In the genomic region with DNA sequence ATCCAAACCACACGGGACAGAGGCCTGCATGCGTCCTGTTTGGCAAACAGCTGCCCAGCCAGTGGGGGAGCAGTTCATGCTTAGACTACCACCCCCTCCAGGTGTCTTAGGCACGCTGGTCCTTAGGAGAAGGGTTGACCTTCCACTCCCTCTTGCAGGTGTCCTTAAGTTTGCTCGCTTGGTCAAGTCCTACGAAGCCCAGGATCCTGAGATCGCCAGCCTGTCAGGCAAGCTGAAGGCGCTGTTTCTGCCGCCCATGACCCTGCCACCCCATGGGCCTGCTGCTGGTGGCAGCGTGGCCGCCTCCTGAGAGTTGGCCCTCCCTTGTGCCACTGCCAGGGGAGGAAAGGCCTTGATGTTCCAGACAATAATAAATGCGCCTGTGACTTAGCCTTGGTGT, we compare ENCODE assay signal across 10 cellular contexts. TPM values are rescaled to one million over a fixed set of nuclear protein-coding genes. Genes with fewer than 3 reads are reported as not detected.
DNase-seq lines count a peak whose midpoint lies in the region; TF ChIP-seq lines count a peak whose summit lies in the region.
"Had no signal": no experiment of that assay in that cellular context is flagged by ENCODE, and none has a peak within 500 bp of the region (broad histone marks: within the 10 kb centered on the region; RNA-seq: fewer than 3 reads in every experiment).

No MANE protein-coding gene starts in this region.

- H3K27ac Mint-ChIP-seq in activated CD4-positive, alpha-beta memory T cell treated with anti-CD3 and anti-CD28 coated beads, Interleukin-2, amount 10 ng/mL, durations not matched to agents 7 days and 5 days: peak overlapping the region; percentile 93

- H3K4me3 Mint-ChIP-seq in activated CD4-positive, alpha-beta memory T cell treated with anti-CD3 and anti-CD28 coated beads, Interleukin-2, amount 10 ng/mL, durations not matched to agents 7 days and 5 days: peak overlapping the region; percentile 86

- H3K27me3 ChIP-seq in iPS-20b (ENCODE audit: insufficient read depth, low read length) (no peaks in the 10 kb centered on the region), testis (no peaks in the 10 kb centered on the region)

- 52 to 55% methylated on average over 8 to 11 of the region's 11 CpGs for WGBS in testis, 2 donors

- no peaks in the 10 kb centered on the region for H3K9me3 ChIP-seq in iPS-20b (ENCODE audit: insufficient read depth, low read depth, low read length)
- H3K9me3 ChIP-seq in testis: no peaks in the 10 kb centered on the region

- no peak for TF ChIP-seq CTCF in testis (IDR thresholded peaks at IDR 0.05)

- CTCF ChIA-PET in activated CD4-positive, alpha-beta memory T cell treated with anti-CD3 and anti-CD28 coated beads, Interleukin-2, amount 10 ng/mL, durations not matched to agents 7 days and 5 days (lab: Charles Lee): interaction anchor here (1.0 to 11.2 kb wide), 15 partner anchors 8 to 168 kb away, joined by 3 to 465 read pairs (median 5); a partner anchor contains a TSS

- H3K9me3 Mint-ChIP-seq in activated CD4-positive, alpha-beta memory T cell treated with anti-CD3 and anti-CD28 coated beads, Interleukin-2, amount 10 ng/mL, durations not matched to agents 7 days and 5 days: no peaks in the 10 kb centered on the region

- intact Hi-C loops in testis (cut with DNase I; ENCODE audit: low total_unique reads): loop anchor here (10.0 kb wide), 1 partner anchor 149 kb away; a partner anchor contains a TSS

- H3K27me3 Mint-ChIP-seq in activated CD4-positive, alpha-beta memory T cell treated with anti-CD3 and anti-CD28 coated beads, Interleukin-2, amount 10 ng/mL, durations not matched to agents 7 days and 5 days: no peaks in the 10 kb centered on the region

- peak overlapping the region; percentile 71; the same call in 1 of the 2 replicates for H3K9ac ChIP-seq in iPS-20b (ENCODE audit: low read depth, low read length)

- H3K27ac ChIP-seq in iPS-20b (ENCODE audit: low read length): no peak overlapping the region
- H3K27ac ChIP-seq in testis: peak overlapping the region; percentile 13 to 40

- H3K4me3 ChIP-seq in iPS-20b (ENCODE audit: low read length) (peak overlapping the region; percentile 91), testis (no peak overlapping the region)

- peaks cover 17% of the 10 kb centered on the region for H3K4me1 ChIP-seq in iPS-20b (ENCODE audit: insufficient read depth, low read length)
- peaks cover 28% of the 10 kb centered on the region for H3K4me1 ChIP-seq in testis

- no peak for TF ChIP-seq POLR2A in testis (IDR thresholded peaks at IDR 0.05)

- H3K4me1 Mint-ChIP-seq in activated CD4-positive, alpha-beta memory T cell treated with anti-CD3 and anti-CD28 coated beads, Interleukin-2, amount 10 ng/mL, durations not matched to agents 7 days and 5 days: peaks cover 66% of the 10 kb centered on the region

- H3K36me3 Mint-ChIP-seq in activated CD4-positive, alpha-beta memory T cell treated with anti-CD3 and anti-CD28 coated beads, Interleukin-2, amount 10 ng/mL, durations not matched to agents 7 days and 5 days (ENCODE audit: low read depth): no peaks in the 10 kb centered on the region

- peaks cover 12% of the 10 kb centered on the region for H3K36me3 ChIP-seq in iPS-20b (ENCODE audit: insufficient read depth, low read depth, low read length)
- H3K36me3 ChIP-seq in testis (ENCODE audit: low read depth, missing control alignments): no peaks in the 10 kb centered on the region

- DNase-seq in activated CD8-positive, alpha-beta memory T cell treated with anti-CD3 and anti-CD28 coated beads, Interleukin-2, amount 50 U/mL, for 48 hours: peak; percentile 63
- DNase-seq in activated CD8-positive, alpha-beta memory T cell treated with anti-CD3 and anti-CD28 coated beads for 24 hours: no peak
- DNase-seq in activated CD4-positive, alpha-beta memory T cell treated with anti-CD3 and anti-CD28 coated beads, Interleukin-2, amount 10 ng/mL, durations not matched to agents 7 days and 5 days: no peak
- no peak for DNase-seq in testis
- DNase-seq in NCI-H1694 (lab: John Stamatoyannopoulos, UW): no peak
- DNase-seq in C1 segment of cervical spinal cord (lab: John Stamatoyannopoulos, UW): no peak
- DNase-seq in DMS114 treated with DMSO at 0.1 percent for 48 hours (lab: John Stamatoyannopoulos, UW; ENCODE audit: unreplicated experiment): no peak

- POLR2A ChIA-PET in activated CD4-positive, alpha-beta memory T cell treated with anti-CD3 and anti-CD28 coated beads, Interleukin-2, amount 10 ng/mL, durations not matched to agents 7 days and 5 days (lab: Charles Lee): interaction anchor here (1.0 to 11.8 kb wide), 15 partner anchors 7 to 412 kb away, joined by 3 to 1188 read pairs (median 33); a partner anchor contains a TSS

RNA-seq across cellular contexts. Expression of a gene that starts 1.8 kb away (rescaled TPM):
- total RNA-seq in activated CD4-positive, alpha-beta memory T cell treated with anti-CD3 and anti-CD28 coated beads, Interleukin-2, amount 10 ng/mL, durations not matched to agents 7 days and 5 days: 100 to 1,000 TPM; 141 TPM
- 100 to 1,000 TPM; 143 to 236 TPM for total RNA-seq in testis
- polyA plus RNA-seq in testis (ENCODE audit: insufficient read depth, low read depth, low replicate concordance): 141 TPM

RNA-seq across cellular contexts. Expression of a gene that starts 2.0 kb away (rescaled TPM):
- not detected for total RNA-seq in activated CD4-positive, alpha-beta memory T cell treated with anti-CD3 and anti-CD28 coated beads, Interleukin-2, amount 10 ng/mL, durations not matched to agents 7 days and 5 days
- total RNA-seq in testis: not detected
- polyA plus RNA-seq in testis (ENCODE audit: insufficient read depth, low read depth, low replicate concordance): not detected
- total RNA-seq: HT-29, subcutaneous adipose tissue had no signal

RNA-seq across cellular contexts. Expression of a gene that starts 5.5 kb away (rescaled TPM):
- 100 to 1,000 TPM; 295 to 299 TPM for total RNA-seq in activated CD4-positive, alpha-beta memory T cell treated with anti-CD3 and anti-CD28 coated beads, Interleukin-2, amount 10 ng/mL, durations not matched to agents 7 days and 5 days
- total RNA-seq in testis: 1 to 10 TPM; 3.7 to 9.1 TPM
- 19.1 TPM for polyA plus RNA-seq in testis (ENCODE audit: insufficient read depth, low read depth, low replicate concordance)

RNA-seq across cellular contexts. Expression of a gene that starts 17.9 kb away (rescaled TPM):
- 10 to 100 TPM; 33.9 to 34.6 TPM for total RNA-seq in activated CD4-positive, alpha-beta memory T cell treated with anti-CD3 and anti-CD28 coated beads, Interleukin-2, amount 10 ng/mL, durations not matched to agents 7 days and 5 days
- 10 to 100 TPM; 63.4 to 73.2 TPM for total RNA-seq in testis
- polyA plus RNA-seq in testis (ENCODE audit: insufficient read depth, low read depth, low replicate concordance): 40.5 TPM

RNA-seq across cellular contexts. Expression of a gene that starts 24.9 kb away (rescaled TPM):
- total RNA-seq in activated CD4-positive, alpha-beta memory T cell treated with anti-CD3 and anti-CD28 coated beads, Interleukin-2, amount 10 ng/mL, durations not matched to agents 7 days and 5 days: 100 to 1,000 TPM; 194 to 196 TPM
- 100 to 1,000 TPM; 118 to 153 TPM for total RNA-seq in testis
- 97.3 TPM for polyA plus RNA-seq in testis (ENCODE audit: insufficient read depth, low read depth, low replicate concordance)

Comparison
In these comparisons a context has a peak if more than half of its experiments do, and no peak if none do; other contexts are left out.
1. RNA of a gene that starts 5.5 kb away (total RNA-seq): 295 to 299 TPM in activated CD4-positive, alpha-beta memory T cell treated with anti-CD3 and anti-CD28 coated beads, Interleukin-2, amount 10 ng/mL, durations not matched to agents 7 days and 5 days; 3.7 to 9.1 TPM in testis; every median in the first group is over 10 times any median in the second.